13 cellular contexts compared by ENCODE assay signal in the genomic region with DNA sequence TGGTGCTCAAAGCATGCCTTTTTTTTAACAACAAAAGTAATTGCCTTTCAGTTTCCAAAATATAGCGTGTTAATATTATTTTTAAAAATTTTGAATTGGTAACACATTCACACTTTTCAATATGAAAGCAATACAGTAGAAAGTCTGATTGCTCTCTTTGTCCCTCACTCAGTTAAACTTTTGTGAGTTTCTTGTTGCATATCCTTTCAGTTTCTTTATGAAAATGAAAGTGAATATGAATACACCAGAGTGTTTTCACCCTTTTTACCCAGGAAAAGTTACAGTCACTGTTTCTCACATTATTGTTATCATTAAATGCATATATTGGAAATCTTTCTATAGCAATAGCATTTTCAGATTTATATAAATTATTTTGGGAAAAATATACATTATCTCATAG.
A peak's percentile ranks its signal among the peaks of the same experiment; 100 is the strongest.
DNase-seq lines count a peak whose midpoint lies in the region; ATAC-seq and TF ChIP-seq lines count a peak whose summit lies in the region.
"Had no signal": no experiment of that assay in that cellular context is flagged by ENCODE, and none has a peak within 500 bp of the region (broad histone marks: within the 10 kb centered on the region; RNA-seq: fewer than 3 reads in every experiment).

No MANE protein-coding gene starts in this region.

- H3K9ac ChIP-seq in adipocyte (ENCODE audit: low read length) = no peak overlapping the region

- H3K36me3 ChIP-seq in adipocyte (ENCODE audit: control insufficient read depth, insufficient read depth, low read length, severe bottlenecking) (no peaks in the 10 kb centered on the region), psoas muscle (ENCODE audit: insufficient read depth in 1 of 2, low read depth in 1 of 2) (no peaks in the 10 kb centered on the region)

- H3K27me3 ChIP-seq in adipocyte (replicated peaks; ENCODE audit: control insufficient read depth, insufficient read depth, low read length) (no peaks in the 10 kb centered on the region), psoas muscle (ENCODE audit: insufficient read depth in 3 of 3, low read length in 2 of 3) (no peaks in the 10 kb centered on the region)

- H3K27ac ChIP-seq in psoas muscle = no peak overlapping the region

- H3K4me1 ChIP-seq in adipocyte (ENCODE audit: control insufficient read depth, insufficient read depth, low read length) = no peaks in the 10 kb centered on the region
- no peaks in the 10 kb centered on the region for H3K4me1 ChIP-seq in psoas muscle

- ATAC-seq in GM18861 (IDR thresholded peaks at IDR 0.05; ENCODE audit: unreplicated experiment) = peak; percentile 96
- peak; percentile 96 for ATAC-seq in GM21390 (IDR thresholded peaks at IDR 0.05; ENCODE audit: unreplicated experiment)
- peak; percentile 98 for ATAC-seq in HG03064 (IDR thresholded peaks at IDR 0.05; ENCODE audit: low read depth, unreplicated experiment)
- ATAC-seq in psoas muscle = no peak
- ATAC-seq: esophagus mucosa had no signal

- WGBS in psoas muscle, 3 donors = 60 to 72% (median 67%) methylated on average over 1 of the region's 1 CpG

- TF ChIP-seq CTCF in psoas muscle (IDR thresholded peaks at IDR 0.05) = no peak

- intact Hi-C loops in psoas muscle (cut with DNase I) = no loop called here

- H3K9me3 ChIP-seq in adipocyte (ENCODE audit: control insufficient read depth, low read length) (no peaks in the 10 kb centered on the region), psoas muscle (no peaks in the 10 kb centered on the region)

- DNase-seq in adipocyte (ENCODE audit: low read depth) (peak; percentile 1), psoas muscle (no peak), NCI-H1092 treated with DMSO at 0.1 percent for 48 hours (lab: John Stamatoyannopoulos, UW) (no peak), COLO829 (ENCODE audit: low spot score) (no peak)
- no peak for DNase-seq in stimulated activated CD4-positive, alpha-beta T cell treated with anti-CD3 and anti-CD28 coated beads, Interleukin-4, amount 100 ng/mL, for 1 hour
- DNase-seq: activated CD4-positive, alpha-beta memory T cell treated with anti-CD3 and anti-CD28 coated beads for 36 hours; DMS153; NCI-H2107; SIG-M5 had no signal

- H3K4me3 ChIP-seq in adipocyte (ENCODE audit: low read length) (no peak overlapping the region), psoas muscle (no peak overlapping the region)

Comparison
In these comparisons a context has a peak if more than half of its experiments do, and no peak if none do; other contexts are left out.
1. ATAC-seq: peak in GM18861 (single experiment), GM21390 (single experiment) and HG03064 (single experiment); none in psoas muscle (0 of 4).